ENCODE assay signal across 21 cellular contexts in the genomic region with DNA sequence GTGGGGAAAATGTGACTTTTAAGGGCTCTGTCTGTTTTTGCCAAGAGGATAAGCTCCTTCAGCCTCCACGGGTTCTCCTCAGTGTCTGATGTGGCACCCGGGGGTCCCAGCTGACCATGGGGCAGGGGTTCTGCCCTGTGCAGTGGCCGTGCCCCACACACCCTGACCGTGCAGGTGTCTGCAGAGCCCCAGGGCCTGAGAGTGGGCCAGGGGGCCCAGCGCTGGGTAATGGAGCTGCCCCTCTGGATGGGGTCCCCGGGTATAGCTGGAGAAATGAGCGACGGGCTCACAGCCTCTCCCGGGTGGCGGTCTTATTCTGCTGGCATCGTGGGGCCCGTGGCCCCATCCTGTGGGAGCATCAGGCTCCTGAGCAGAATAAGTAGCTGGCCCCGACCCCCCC. TPM values are rescaled to one million over a fixed set of nuclear protein-coding genes. Genes with fewer than 3 reads are reported as not detected.
"Had no signal": no experiment of that assay in that cellular context is flagged by ENCODE, and none has a peak within 500 bp of the region (broad histone marks: within the 10 kb centered on the region; RNA-seq: fewer than 3 reads in every experiment).

No MANE protein-coding gene starts in this region.

- DNase-seq: cortex of kidney had no signal

- H3K27me3 ChIP-seq: adrenal gland, body of pancreas had no signal

- H3K9me3 ChIP-seq: adrenal gland, body of pancreas, esophagus muscularis mucosa, gastrocnemius medialis had no signal

- H3K27ac ChIP-seq: adrenal gland, body of pancreas, esophagus muscularis mucosa, foreskin keratinocyte, gastrocnemius medialis had no signal

- H3K36me3 ChIP-seq: adrenal gland, esophagus muscularis mucosa, gastrocnemius medialis had no signal

- H3K4me3 Mint-ChIP-seq: activated CD4-positive, alpha-beta T cell treated with anti-CD3 and anti-CD28 coated beads for 36 hours; activated CD4-positive, alpha-beta T cell treated with anti-CD3 and anti-CD28 coated beads, Interleukin-2, amount 10 ng/mL, durations not matched to agents 24 days and 14 days; activated CD8-positive, alpha-beta T cell treated with anti-CD3 and anti-CD28 coated beads for 36 hours; activated naive CD4-positive, alpha-beta T cell treated with anti-CD3 and anti-CD28 coated beads for 36 hours; activated naive CD4-positive, alpha-beta T cell treated with anti-CD3 and anti-CD28 coated beads, Interleukin-2, amount 50 U/mL, for 24 hours; activated naive CD8-positive, alpha-beta T cell treated with anti-CD3 and anti-CD28 coated beads for 36 hours; activated naive CD8-positive, alpha-beta T cell treated with anti-CD3 and anti-CD28 coated beads, Interleukin-2, amount 50 U/mL, for 24 hours; activated T-helper 1 cell treated with anti-CD3 and anti-CD28 coated beads, Interleukin-12 subunit alpha, Interleukin-12 subunit beta, Interleukin-2, Interleukin-4 antibody, amounts not matched to agents 30 ng/mL and 10 ng/mL and 1 ng/mL, durations not matched to agents 14 hours and 24 hours and 36 hours had no signal

- H3K9me3 Mint-ChIP-seq: activated CD4-positive, alpha-beta T cell treated with anti-CD3 and anti-CD28 coated beads, Interleukin-2, amount 10 ng/mL, durations not matched to agents 24 days and 14 days; activated CD8-positive, alpha-beta T cell treated with anti-CD3 and anti-CD28 coated beads for 36 hours; activated naive CD4-positive, alpha-beta T cell treated with anti-CD3 and anti-CD28 coated beads for 36 hours; activated naive CD4-positive, alpha-beta T cell treated with anti-CD3 and anti-CD28 coated beads, Interleukin-2, amount 50 U/mL, for 24 hours; activated naive CD8-positive, alpha-beta T cell treated with anti-CD3 and anti-CD28 coated beads for 36 hours; activated naive CD8-positive, alpha-beta T cell treated with anti-CD3 and anti-CD28 coated beads, Interleukin-2, amount 50 U/mL, for 24 hours; activated T-helper 1 cell treated with anti-CD3 and anti-CD28 coated beads, Interleukin-12 subunit alpha, Interleukin-12 subunit beta, Interleukin-2, Interleukin-4 antibody, amounts not matched to agents 30 ng/mL and 10 ng/mL and 1 ng/mL, durations not matched to agents 14 hours and 24 hours and 36 hours; activated T-helper 2 cell treated with anti-CD3 and anti-CD28 coated beads, Interferon-gamma antibody, Interleukin-2, Interleukin-4, amounts not matched to agents 10 μg/mL and 5 μg/mL and 100 μg/mL, durations not matched to agents 14 hours and 24 hours and 36 hours; effector memory CD8-positive, alpha-beta T cell had no signal

- H3K27me3 Mint-ChIP-seq: activated CD4-positive, alpha-beta T cell treated with anti-CD3 and anti-CD28 coated beads for 36 hours; activated CD4-positive, alpha-beta T cell treated with anti-CD3 and anti-CD28 coated beads, Interleukin-2, amount 10 ng/mL, durations not matched to agents 24 days and 14 days; activated CD8-positive, alpha-beta T cell treated with anti-CD3 and anti-CD28 coated beads for 36 hours; activated naive CD4-positive, alpha-beta T cell treated with anti-CD3 and anti-CD28 coated beads, Interleukin-2, amount 50 U/mL, for 24 hours; activated naive CD8-positive, alpha-beta T cell treated with anti-CD3 and anti-CD28 coated beads for 36 hours; activated naive CD8-positive, alpha-beta T cell treated with anti-CD3 and anti-CD28 coated beads, Interleukin-2, amount 50 U/mL, for 24 hours had no signal

- H3K4me1 ChIP-seq: foreskin keratinocyte had no signal

- H3K27ac Mint-ChIP-seq: activated CD4-positive, alpha-beta T cell treated with anti-CD3 and anti-CD28 coated beads for 36 hours; activated CD8-positive, alpha-beta T cell treated with anti-CD3 and anti-CD28 coated beads for 36 hours; activated naive CD4-positive, alpha-beta T cell treated with anti-CD3 and anti-CD28 coated beads for 36 hours; activated naive CD4-positive, alpha-beta T cell treated with anti-CD3 and anti-CD28 coated beads, Interleukin-2, amount 50 U/mL, for 24 hours; activated naive CD8-positive, alpha-beta T cell treated with anti-CD3 and anti-CD28 coated beads for 36 hours; activated naive CD8-positive, alpha-beta T cell treated with anti-CD3 and anti-CD28 coated beads, Interleukin-2, amount 50 U/mL, for 24 hours had no signal

- H3K4me3 ChIP-seq: adrenal gland, body of pancreas, esophagus muscularis mucosa, gastrocnemius medialis had no signal

RNA-seq across cellular contexts. Expression of a gene that starts 11.2 kb away (rescaled TPM):
- total RNA-seq: activated CD4-positive, alpha-beta T cell treated with anti-CD3 and anti-CD28 coated beads for 36 hours; activated CD4-positive, alpha-beta T cell treated with anti-CD3 and anti-CD28 coated beads, Interleukin-2, amount 10 ng/mL, durations not matched to agents 24 days and 14 days; activated CD8-positive, alpha-beta T cell treated with anti-CD3 and anti-CD28 coated beads for 36 hours; activated naive CD4-positive, alpha-beta T cell treated with anti-CD3 and anti-CD28 coated beads for 36 hours; activated naive CD8-positive, alpha-beta T cell treated with anti-CD3 and anti-CD28 coated beads for 36 hours; activated T-helper 1 cell treated with anti-CD3 and anti-CD28 coated beads, Interleukin-12 subunit alpha, Interleukin-12 subunit beta, Interleukin-2, Interleukin-4 antibody, amounts not matched to agents 30 ng/mL and 10 ng/mL and 1 ng/mL, durations not matched to agents 14 hours and 24 hours and 36 hours; activated T-helper 2 cell treated with anti-CD3 and anti-CD28 coated beads, Interferon-gamma antibody, Interleukin-2, Interleukin-4, amounts not matched to agents 10 μg/mL and 5 μg/mL and 100 μg/mL, durations not matched to agents 14 hours and 24 hours and 36 hours; chondrocyte; dermis blood vessel endothelial cell; esophagus muscularis mucosa; foreskin keratinocyte; gastrocnemius medialis; glomerular endothelial cell had no signal
- polyA plus RNA-seq: aorta, foreskin keratinocyte had no signal

RNA-seq across cellular contexts. Expression of a gene that starts 35.2 kb away (rescaled TPM):
- total RNA-seq: activated CD4-positive, alpha-beta T cell treated with anti-CD3 and anti-CD28 coated beads for 36 hours; activated CD4-positive, alpha-beta T cell treated with anti-CD3 and anti-CD28 coated beads, Interleukin-2, amount 10 ng/mL, durations not matched to agents 24 days and 14 days; activated CD8-positive, alpha-beta T cell treated with anti-CD3 and anti-CD28 coated beads for 36 hours; activated naive CD4-positive, alpha-beta T cell treated with anti-CD3 and anti-CD28 coated beads for 36 hours; activated naive CD8-positive, alpha-beta T cell treated with anti-CD3 and anti-CD28 coated beads for 36 hours; activated T-helper 1 cell treated with anti-CD3 and anti-CD28 coated beads, Interleukin-12 subunit alpha, Interleukin-12 subunit beta, Interleukin-2, Interleukin-4 antibody, amounts not matched to agents 30 ng/mL and 10 ng/mL and 1 ng/mL, durations not matched to agents 14 hours and 24 hours and 36 hours; activated T-helper 2 cell treated with anti-CD3 and anti-CD28 coated beads, Interferon-gamma antibody, Interleukin-2, Interleukin-4, amounts not matched to agents 10 μg/mL and 5 μg/mL and 100 μg/mL, durations not matched to agents 14 hours and 24 hours and 36 hours; adrenal gland; aorta; body of pancreas; chondrocyte; dermis blood vessel endothelial cell; esophagus muscularis mucosa; foreskin keratinocyte; gastrocnemius medialis; glomerular endothelial cell; T-helper 1 cell treated with Interleukin-12 subunit alpha and Interleukin-12 subunit beta and Interleukin-4 antibody, amounts not matched to agents 30 ng/mL and 1 ng/mL, for 36 hours had no signal
- polyA plus RNA-seq: adrenal gland, aorta, foreskin keratinocyte had no signal
